ENCODE assay signal across 1 cellular context in the genomic region with DNA sequence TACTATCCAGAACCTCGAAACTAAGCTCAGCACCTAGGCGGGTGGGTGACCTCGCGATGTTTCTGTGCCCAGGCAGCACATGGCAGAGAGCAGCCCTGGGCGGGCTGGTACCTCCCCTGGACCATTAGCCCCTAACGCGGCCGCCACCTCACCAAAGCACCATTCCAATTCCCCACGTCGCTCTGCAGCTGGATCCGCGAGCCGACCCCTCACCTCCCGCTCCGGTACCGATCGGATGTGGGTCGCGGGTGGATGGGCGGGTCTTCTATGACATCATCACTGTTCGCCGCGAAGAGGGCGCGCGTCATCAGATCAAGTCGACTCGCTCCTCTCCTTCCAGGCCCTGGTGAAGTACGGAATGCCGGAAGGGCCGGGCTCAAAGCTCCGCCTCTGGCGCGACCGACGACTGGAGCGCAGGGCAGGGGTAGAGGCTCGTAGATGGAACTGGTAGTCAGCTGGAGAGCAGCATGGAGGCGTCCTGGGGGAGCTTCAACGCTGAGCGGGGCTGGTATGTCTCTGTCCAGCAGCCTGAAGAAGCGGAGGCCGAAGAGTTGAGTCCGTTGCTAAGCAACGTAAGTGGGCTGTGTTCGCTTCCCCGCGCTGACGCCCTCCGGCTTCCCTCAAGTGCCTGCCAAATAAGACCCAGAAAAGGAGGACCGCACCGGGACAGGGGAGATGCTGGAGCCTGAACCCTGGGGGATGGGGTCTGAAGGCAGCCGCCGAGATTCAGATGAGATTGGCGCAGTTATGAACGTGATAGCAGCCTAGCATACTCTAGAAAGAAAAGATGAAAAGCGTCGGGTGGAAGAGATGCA.
A peak's percentile ranks its signal among the peaks of the same experiment; 100 is the strongest.
TF ChIP-seq lines count a peak whose summit lies in the region.

Gene SLC38A6 (plus strand): TSS at position 435 of the 815 bp plus-strand sequence. CDS start 33 bp downstream, at position 468.
Gene TRMT5 (minus strand): TSS at position 269 of the 815 bp plus-strand sequence. CDS start 106 bp downstream, at position 163.

TF ChIP-seq in GM12878, 131 proteins besides CTCF, POLR2A, EP300 and RAD21 (continued from another document and continues in another):
- TF ChIP-seq IRF3 (IDR thresholded peaks at IDR 0.05) = no peak
- no peak for TF ChIP-seq SMAD5 (IDR thresholded peaks at IDR 0.05; ENCODE audit: low read depth)
- no peak for TF ChIP-seq PAX5 (IDR thresholded peaks at IDR 0.05; ENCODE audit: borderline replicate concordance, low read depth, low read length)
- TF ChIP-seq ZNF384 (IDR thresholded peaks at IDR 0.05; ENCODE audit: borderline replicate concordance, low read depth, low read length) = no peak
- TF ChIP-seq IRF4 (IDR thresholded peaks at IDR 0.05; ENCODE audit: low read depth, low read length) = no peak
- TF ChIP-seq STAT3 (IDR thresholded peaks at IDR 0.05; ENCODE audit: low read depth, low read length) = no peak
- TF ChIP-seq HDAC2 (IDR thresholded peaks at IDR 0.05) = no peak; the same call in 1 of the 2 replicates
- TF ChIP-seq LARP7 (IDR thresholded peaks at IDR 0.05) = peak; percentile 87
- TF ChIP-seq HCFC1 (IDR thresholded peaks at IDR 0.05; ENCODE audit: low read length) = peak; percentile 77
- no peak for TF ChIP-seq SREBF2 (IDR thresholded peaks at IDR 0.05; ENCODE audit: low read length)
- TF ChIP-seq SUPT20H (IDR thresholded peaks at IDR 0.05; ENCODE audit: borderline replicate concordance, control insufficient read depth, low read depth, low read length) = no peak
- peak; percentile 77 for TF ChIP-seq NR2F1 (conservative IDR thresholded peaks at IDR 0.05)
- TF ChIP-seq RFX5 (IDR thresholded peaks at IDR 0.05; ENCODE audit: low read depth, low read length) = no peak
- peak; percentile 71; the same call in 1 of the 2 replicates for TF ChIP-seq BACH1 (IDR thresholded peaks at IDR 0.05; ENCODE audit: borderline replicate concordance)
- TF ChIP-seq, protein P1, sequence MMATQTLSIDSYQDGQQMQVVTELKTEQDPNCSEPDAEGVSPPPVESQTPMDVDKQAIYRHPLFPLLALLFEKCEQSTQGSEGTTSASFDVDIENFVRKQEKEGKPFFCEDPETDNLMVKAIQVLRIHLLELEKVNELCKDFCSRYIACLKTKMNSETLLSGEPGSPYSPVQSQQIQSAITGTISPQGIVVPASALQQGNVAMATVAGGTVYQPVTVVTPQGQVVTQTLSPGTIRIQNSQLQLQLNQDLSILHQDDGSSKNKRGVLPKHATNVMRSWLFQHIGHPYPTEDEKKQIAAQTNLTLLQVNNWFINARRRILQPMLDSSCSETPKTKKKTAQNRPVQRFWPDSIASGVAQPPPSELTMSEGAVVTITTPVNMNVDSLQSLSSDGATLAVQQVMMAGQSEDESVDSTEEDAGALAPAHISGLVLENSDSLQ (IDR thresholded peaks at IDR 0.05) = peak; percentile 32; the same call in 1 of the 2 replicates
- TF ChIP-seq POLR2AphosphoS2 (IDR thresholded peaks at IDR 0.05; ENCODE audit: low read depth, low read length) = 0 out of 2 replicates have a peak, but pooled peaks have one; percentile 51
- 0 out of 2 replicates have a peak, but pooled peaks have one; percentile 17 for TF ChIP-seq MEF2A (IDR thresholded peaks at IDR 0.05; ENCODE audit: insufficient read depth, low read depth, low read length)
- peak; percentile 97 for TF ChIP-seq SIN3A (IDR thresholded peaks at IDR 0.05; ENCODE audit: low read depth, low read length)
- TF ChIP-seq HSF1 (IDR thresholded peaks at IDR 0.05; ENCODE audit: low read depth, low read length) = 0 out of 2 replicates have a peak, but pooled peaks have one; percentile 22
- TF ChIP-seq SPI1 (IDR thresholded peaks at IDR 0.05; ENCODE audit: borderline replicate concordance, insufficient read depth, low read depth, low read length) = no peak
- TF ChIP-seq SREBF1 (IDR thresholded peaks at IDR 0.05; ENCODE audit: low read length) = no peak
- TF ChIP-seq NFIC (IDR thresholded peaks at IDR 0.05; ENCODE audit: low read depth, low read length) = no peak
- no peak for TF ChIP-seq SMAD1 (IDR thresholded peaks at IDR 0.05; ENCODE audit: low read depth, partially characterized antibody)
- TF ChIP-seq SUZ12 (IDR thresholded peaks at IDR 0.05; ENCODE audit: unreplicated experiment) = no peak
- TF ChIP-seq BCL11A (IDR thresholded peaks at IDR 0.05; ENCODE audit: low read depth, low read length) = no peak
- TF ChIP-seq BMI1 (IDR thresholded peaks at IDR 0.05; ENCODE audit: borderline replicate concordance) = peak; percentile 98
- TF ChIP-seq EZH2 (IDR thresholded peaks at IDR 0.05; ENCODE audit: borderline replicate concordance, control insufficient read depth, low read depth, low read length) = no peak
- TF ChIP-seq ZNF274 (IDR thresholded peaks at IDR 0.05; ENCODE audit: insufficient read depth, insufficient read length) = no peak
- TF ChIP-seq, protein P2, sequence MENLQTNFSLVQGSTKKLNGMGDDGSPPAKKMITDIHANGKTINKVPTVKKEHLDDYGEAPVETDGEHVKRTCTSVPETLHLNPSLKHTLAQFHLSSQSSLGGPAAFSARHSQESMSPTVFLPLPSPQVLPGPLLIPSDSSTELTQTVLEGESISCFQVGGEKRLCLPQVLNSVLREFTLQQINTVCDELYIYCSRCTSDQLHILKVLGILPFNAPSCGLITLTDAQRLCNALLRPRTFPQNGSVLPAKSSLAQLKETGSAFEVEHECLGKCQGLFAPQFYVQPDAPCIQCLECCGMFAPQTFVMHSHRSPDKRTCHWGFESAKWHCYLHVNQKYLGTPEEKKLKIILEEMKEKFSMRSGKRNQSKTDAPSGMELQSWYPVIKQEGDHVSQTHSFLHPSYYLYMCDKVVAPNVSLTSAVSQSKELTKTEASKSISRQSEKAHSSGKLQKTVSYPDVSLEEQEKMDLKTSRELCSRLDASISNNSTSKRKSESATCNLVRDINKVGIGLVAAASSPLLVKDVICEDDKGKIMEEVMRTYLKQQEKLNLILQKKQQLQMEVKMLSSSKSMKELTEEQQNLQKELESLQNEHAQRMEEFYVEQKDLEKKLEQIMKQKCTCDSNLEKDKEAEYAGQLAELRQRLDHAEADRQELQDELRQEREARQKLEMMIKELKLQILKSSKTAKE (IDR thresholded peaks at IDR 0.05; ENCODE audit: low read depth, poor library complexity, severe bottlenecking) = no peak
- peak; percentile 94 for TF ChIP-seq ASH2L (IDR thresholded peaks at IDR 0.05; ENCODE audit: borderline replicate concordance, low read depth)
- TF ChIP-seq JUND (IDR thresholded peaks at IDR 0.05; ENCODE audit: low read depth, low read length) = no peak
- TF ChIP-seq SIX5 (IDR thresholded peaks at IDR 0.05; ENCODE audit: low read depth, low read length, severe bottlenecking) = peak; percentile 40
- peak; percentile 74 for TF ChIP-seq PML (IDR thresholded peaks at IDR 0.05; ENCODE audit: low read length)
- TF ChIP-seq NBN (IDR thresholded peaks at IDR 0.05) = peak; percentile 99
- TF ChIP-seq ZNF207 (IDR thresholded peaks at IDR 0.05; ENCODE audit: borderline replicate concordance) = no peak; the same call in 1 of the 2 replicates
- TF ChIP-seq CHD2 (IDR thresholded peaks at IDR 0.05; ENCODE audit: borderline replicate concordance, low read depth, low read length) = peak; percentile 68
- peak; percentile 76 for TF ChIP-seq REST (IDR thresholded peaks at IDR 0.05; ENCODE audit: low read depth, low read length)
- no peak for TF ChIP-seq CHD4 (IDR thresholded peaks at IDR 0.05)
- no peak for TF ChIP-seq NFYA (IDR thresholded peaks at IDR 0.05; ENCODE audit: borderline replicate concordance, low read depth, low read length)
- TF ChIP-seq RCOR1 (conservative IDR thresholded peaks at IDR 0.05; ENCODE audit: low read depth, low read length) = 0 out of 2 replicates have a peak, but pooled peaks have one; percentile 32
- peak; percentile 63 for TF ChIP-seq ELK1 (IDR thresholded peaks at IDR 0.05; ENCODE audit: low read depth, low read length)
- TF ChIP-seq, protein P3, sequence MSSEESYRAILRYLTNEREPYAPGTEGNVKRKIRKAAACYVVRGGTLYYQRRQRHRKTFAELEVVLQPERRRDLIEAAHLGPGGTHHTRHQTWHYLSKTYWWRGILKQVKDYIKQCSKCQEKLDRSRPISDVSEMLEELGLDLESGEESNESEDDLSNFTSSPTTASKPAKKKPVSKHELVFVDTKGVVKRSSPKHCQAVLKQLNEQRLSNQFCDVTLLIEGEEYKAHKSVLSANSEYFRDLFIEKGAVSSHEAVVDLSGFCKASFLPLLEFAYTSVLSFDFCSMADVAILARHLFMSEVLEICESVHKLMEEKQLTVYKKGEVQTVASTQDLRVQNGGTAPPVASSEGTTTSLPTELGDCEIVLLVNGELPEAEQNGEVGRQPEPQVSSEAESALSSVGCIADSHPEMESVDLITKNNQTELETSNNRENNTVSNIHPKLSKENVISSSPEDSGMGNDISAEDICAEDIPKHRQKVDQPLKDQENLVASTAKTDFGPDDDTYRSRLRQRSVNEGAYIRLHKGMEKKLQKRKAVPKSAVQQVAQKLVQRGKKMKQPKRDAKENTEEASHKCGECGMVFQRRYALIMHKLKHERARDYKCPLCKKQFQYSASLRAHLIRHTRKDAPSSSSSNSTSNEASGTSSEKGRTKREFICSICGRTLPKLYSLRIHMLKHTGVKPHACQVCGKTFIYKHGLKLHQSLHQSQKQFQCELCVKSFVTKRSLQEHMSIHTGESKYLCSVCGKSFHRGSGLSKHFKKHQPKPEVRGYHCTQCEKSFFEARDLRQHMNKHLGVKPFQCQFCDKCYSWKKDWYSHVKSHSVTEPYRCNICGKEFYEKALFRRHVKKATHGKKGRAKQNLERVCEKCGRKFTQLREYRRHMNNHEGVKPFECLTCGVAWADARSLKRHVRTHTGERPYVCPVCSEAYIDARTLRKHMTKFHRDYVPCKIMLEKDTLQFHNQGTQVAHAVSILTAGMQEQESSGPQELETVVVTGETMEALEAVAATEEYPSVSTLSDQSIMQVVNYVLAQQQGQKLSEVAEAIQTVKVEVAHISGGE (CRISPR knock-in tag; IDR thresholded peaks at IDR 0.05) = no peak
- TF ChIP-seq ESRRA (IDR thresholded peaks at IDR 0.05; ENCODE audit: low read length) = no peak
- TF ChIP-seq ZNF217 (IDR thresholded peaks at IDR 0.05) = 0 out of 2 replicates have a peak, but pooled peaks have one; percentile 39
